ENCODE assay signal across 21 cellular contexts in genomic region chr14:55449116-55449515, GRCh38. TPM values are rescaled to one million over a fixed set of nuclear protein-coding genes. Genes with fewer than 3 reads are reported as not detected.
"Had no signal": no experiment of that assay in that cellular context is flagged by ENCODE, and none has a peak within 500 bp of the region (broad histone marks: within the 10 kb centered on the region; RNA-seq: fewer than 3 reads in every experiment).

No MANE protein-coding gene starts in this region.

- H3K9me3 ChIP-seq: testis had no signal

- H3K4me3 Mint-ChIP-seq: activated naive CD4-positive, alpha-beta T cell treated with anti-CD3 and anti-CD28 coated beads, Interleukin-2, amount 50 U/mL, for 24 hours; naive B cell; neural crest cell; stimulated activated naive CD8-positive, alpha-beta T cell treated with anti-CD3 and anti-CD28 coated beads, Interleukin-15, amount 100 ng/mL, for 72 hours; type B pancreatic cell had no signal

- ATAC-seq: stimulated activated naive CD8-positive, alpha-beta T cell treated with anti-CD3 and anti-CD28 coated beads, Interleukin-15, amount 100 ng/mL, for 72 hours had no signal

- H3K4me3 ChIP-seq: cardiac muscle cell, coronary artery, testis had no signal

- H3K27ac Mint-ChIP-seq: activated naive CD4-positive, alpha-beta T cell treated with anti-CD3 and anti-CD28 coated beads, Interleukin-2, amount 50 U/mL, for 24 hours; progenitor cell of endocrine pancreas; stimulated activated naive CD8-positive, alpha-beta T cell treated with anti-CD3 and anti-CD28 coated beads, Interleukin-15, amount 100 ng/mL, for 72 hours; type B pancreatic cell had no signal

- H3K27me3 ChIP-seq: cardiac muscle cell, testis had no signal

- H3K9me3 Mint-ChIP-seq: activated naive CD4-positive, alpha-beta T cell treated with anti-CD3 and anti-CD28 coated beads, Interleukin-2, amount 50 U/mL, for 24 hours; naive B cell; neural crest cell; stimulated activated naive CD8-positive, alpha-beta T cell treated with anti-CD3 and anti-CD28 coated beads, Interleukin-15, amount 100 ng/mL, for 72 hours; type B pancreatic cell had no signal

- H3K27ac ChIP-seq: cardiac muscle cell had no signal

- H3K27me3 Mint-ChIP-seq: stimulated activated naive CD8-positive, alpha-beta T cell treated with anti-CD3 and anti-CD28 coated beads, Interleukin-15, amount 100 ng/mL, for 72 hours had no signal

- H3K36me3 Mint-ChIP-seq: activated naive CD4-positive, alpha-beta T cell treated with anti-CD3 and anti-CD28 coated beads, Interleukin-2, amount 50 U/mL, for 24 hours; naive B cell; type B pancreatic cell had no signal

- DNase-seq: activated CD4-positive, alpha-beta T cell treated with anti-CD3 and anti-CD28 coated beads, Interleukin-2, amount 50 U/mL, for 4 hours; activated CD4-positive, CD25-positive, alpha-beta regulatory T cell treated with anti-CD3 and anti-CD28 coated beads, Interleukin-2, amount 50 U/mL, for 72 hours; activated gamma-delta T cell; amniotic stem cell; left ventricle myocardium superior; naive B cell; right cardiac atrium; small intestine; stimulated activated CD4-positive, alpha-beta T cell treated with anti-CD3 and anti-CD28 coated beads, Interleukin-4, amount 100 ng/mL, for 1 hour; stimulated activated naive CD8-positive, alpha-beta T cell treated with anti-CD3 and anti-CD28 coated beads, Interleukin-15, amount 100 ng/mL, for 72 hours; testis had no signal

- H3K36me3 ChIP-seq: cardiac muscle cell had no signal

- H3K4me1 Mint-ChIP-seq: naive B cell had no signal

RNA-seq across cellular contexts. Expression of gene TBPL2, which starts 8.7 kb away (rescaled TPM):
- total RNA-seq: activated CD8-positive, alpha-beta memory T cell treated with anti-CD3 and anti-CD28 coated beads for 36 hours; cardiac muscle cell; left ventricle myocardium superior; mononuclear cell; neural crest cell; omental fat pad; progenitor cell of endocrine pancreas; right cardiac atrium; T-helper 1 cell treated with Interleukin-12 subunit alpha and Interleukin-12 subunit beta and Interleukin-4 antibody, amounts not matched to agents 30 ng/mL and 1 ng/mL, for 36 hours had no signal
